In the genomic region with DNA sequence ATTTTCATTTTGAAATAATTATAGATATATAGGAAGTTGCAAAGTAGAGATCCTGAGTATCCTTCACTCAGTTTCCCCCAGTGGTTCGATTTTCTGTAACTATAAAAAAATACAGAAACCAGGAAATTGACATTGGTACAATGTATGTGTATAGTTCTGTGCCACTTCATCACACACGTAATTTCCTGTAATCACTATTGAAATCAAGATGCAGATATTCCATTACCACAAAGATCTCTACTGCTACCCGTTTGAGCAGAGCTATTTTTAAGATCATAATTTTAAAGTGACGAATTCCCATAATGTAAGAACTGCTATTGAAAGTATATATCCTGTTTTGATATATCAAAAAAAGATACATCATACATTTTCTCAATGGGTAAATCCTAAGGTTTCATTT, we compare ENCODE assay signal across 17 cellular contexts.
A peak's percentile ranks its signal among the peaks of the same experiment; 100 is the strongest.
DNase-seq lines count a peak whose midpoint lies in the region; ATAC-seq lines count a peak whose summit lies in the region.
"Had no signal": no experiment of that assay in that cellular context is flagged by ENCODE, and none has a peak within 500 bp of the region (broad histone marks: within the 10 kb centered on the region; RNA-seq: fewer than 3 reads in every experiment).

No MANE protein-coding gene starts in this region.

- DNase-seq in activated CD4-positive, alpha-beta T cell treated with anti-CD3 and anti-CD28 coated beads for 36 hours: no peak
- no peak for DNase-seq in activated CD4-positive, alpha-beta T cell treated with anti-CD3 and anti-CD28 coated beads, Interleukin-2, amount 50 U/mL, for 4 hours
- no peak for DNase-seq in activated T-cell treated with anti-CD3 and anti-CD28 coated beads, Interleukin-2, amount 50 U/mL, for 4 hours
- DNase-seq in activated T-cell treated with anti-CD3 and anti-CD28 coated beads, Interleukin-2, amount 50 U/mL, for 1 hour: no peak
- no peak for DNase-seq in activated naive CD8-positive, alpha-beta T cell treated with anti-CD3 and anti-CD28 coated beads, Interleukin-2, amount 50 U/mL, for 24 hours
- DNase-seq in activated naive CD8-positive, alpha-beta T cell treated with anti-CD3 and anti-CD28 coated beads for 36 hours: no peak
- DNase-seq: 8988T; C1 segment of cervical spinal cord; Calu3; CD4-positive, alpha-beta memory T cell; COR-L47; DMS53; DMS79 treated with DMSO at 0.1 percent for 48 hours; GF-D8; GOT3; HFFc6 had no signal

- ATAC-seq in activated CD4-positive, alpha-beta T cell treated with anti-CD3 and anti-CD28 coated beads for 36 hours: peak; percentile 92
- ATAC-seq in activated T-cell treated with anti-CD3 and anti-CD28 coated beads, Interleukin-2, amount 50 U/mL, for 4 hours: peak; percentile 48 to 63
- peak; percentile 57 for ATAC-seq in activated naive CD8-positive, alpha-beta T cell treated with anti-CD3 and anti-CD28 coated beads, Interleukin-2, amount 50 U/mL, for 24 hours
- ATAC-seq in GM19023 (IDR thresholded peaks at IDR 0.05; ENCODE audit: unreplicated experiment): no peak

- intact Hi-C loops in activated CD4-positive, alpha-beta T cell treated with anti-CD3 and anti-CD28 coated beads for 36 hours (cut with DNase I, micrococcal nuclease): loop anchor here in 1 of 2 experiments (1.0 to 2.0 kb wide), 2 partner anchors 76 to 143 kb away; a partner anchor contains a TSS

- H3K4me3 Mint-ChIP-seq in activated CD4-positive, alpha-beta T cell treated with anti-CD3 and anti-CD28 coated beads for 36 hours: no peak overlapping the region
- H3K4me3 Mint-ChIP-seq in activated T-cell treated with anti-CD3 and anti-CD28 coated beads, Interleukin-2, amount 50 U/mL, for 4 hours: no peak overlapping the region
- H3K4me3 Mint-ChIP-seq in activated naive CD8-positive, alpha-beta T cell treated with anti-CD3 and anti-CD28 coated beads, Interleukin-2, amount 50 U/mL, for 24 hours: no peak overlapping the region
- no peak overlapping the region for H3K4me3 Mint-ChIP-seq in activated naive CD8-positive, alpha-beta T cell treated with anti-CD3 and anti-CD28 coated beads for 36 hours
- H3K4me3 Mint-ChIP-seq: CD4-positive, alpha-beta memory T cell; HFFc6 had no signal

- no peak overlapping the region for H3K27ac Mint-ChIP-seq in activated CD4-positive, alpha-beta T cell treated with anti-CD3 and anti-CD28 coated beads for 36 hours
- H3K27ac Mint-ChIP-seq in activated naive CD8-positive, alpha-beta T cell treated with anti-CD3 and anti-CD28 coated beads, Interleukin-2, amount 50 U/mL, for 24 hours: no peak overlapping the region
- no peak overlapping the region for H3K27ac Mint-ChIP-seq in activated naive CD8-positive, alpha-beta T cell treated with anti-CD3 and anti-CD28 coated beads for 36 hours
- H3K27ac Mint-ChIP-seq: HFFc6 had no signal

- CTCF ChIA-PET in activated CD4-positive, alpha-beta T cell treated with anti-CD3 and anti-CD28 coated beads for 36 hours (lab: Charles Lee): no interaction called here

- POLR2A ChIA-PET in activated CD4-positive, alpha-beta T cell treated with anti-CD3 and anti-CD28 coated beads for 36 hours (lab: Charles Lee): no interaction called here

- peaks cover 8% of the 10 kb centered on the region for H3K36me3 Mint-ChIP-seq in activated CD4-positive, alpha-beta T cell treated with anti-CD3 and anti-CD28 coated beads for 36 hours (ENCODE audit: low read depth)
- H3K36me3 Mint-ChIP-seq in activated T-cell treated with anti-CD3 and anti-CD28 coated beads, Interleukin-2, amount 50 U/mL, for 4 hours (ENCODE audit: insufficient read depth): peaks cover 16% of the 10 kb centered on the region
- peaks cover 2% of the 10 kb centered on the region for H3K36me3 Mint-ChIP-seq in activated naive CD8-positive, alpha-beta T cell treated with anti-CD3 and anti-CD28 coated beads, Interleukin-2, amount 50 U/mL, for 24 hours (ENCODE audit: low read depth)
- H3K36me3 Mint-ChIP-seq in activated naive CD8-positive, alpha-beta T cell treated with anti-CD3 and anti-CD28 coated beads for 36 hours: no peaks in the 10 kb centered on the region

- peaks cover 27% of the 10 kb centered on the region for H3K4me1 Mint-ChIP-seq in activated CD4-positive, alpha-beta T cell treated with anti-CD3 and anti-CD28 coated beads for 36 hours
- peaks cover 17% of the 10 kb centered on the region for H3K4me1 Mint-ChIP-seq in activated T-cell treated with anti-CD3 and anti-CD28 coated beads, Interleukin-2, amount 50 U/mL, for 4 hours (ENCODE audit: low read depth)
- peaks cover 5% of the 10 kb centered on the region for H3K4me1 Mint-ChIP-seq in activated naive CD8-positive, alpha-beta T cell treated with anti-CD3 and anti-CD28 coated beads, Interleukin-2, amount 50 U/mL, for 24 hours
- peaks cover 9% of the 10 kb centered on the region for H3K4me1 Mint-ChIP-seq in activated naive CD8-positive, alpha-beta T cell treated with anti-CD3 and anti-CD28 coated beads for 36 hours

- no peaks in the 10 kb centered on the region for H3K27me3 Mint-ChIP-seq in activated CD4-positive, alpha-beta T cell treated with anti-CD3 and anti-CD28 coated beads for 36 hours
- H3K27me3 Mint-ChIP-seq in activated T-cell treated with anti-CD3 and anti-CD28 coated beads, Interleukin-2, amount 50 U/mL, for 4 hours (ENCODE audit: low read depth): no peaks in the 10 kb centered on the region
- no peaks in the 10 kb centered on the region for H3K27me3 Mint-ChIP-seq in activated naive CD8-positive, alpha-beta T cell treated with anti-CD3 and anti-CD28 coated beads, Interleukin-2, amount 50 U/mL, for 24 hours
- H3K27me3 Mint-ChIP-seq in activated naive CD8-positive, alpha-beta T cell treated with anti-CD3 and anti-CD28 coated beads for 36 hours: no peaks in the 10 kb centered on the region
- H3K27me3 Mint-ChIP-seq: CD4-positive, alpha-beta memory T cell had no signal

- no peaks in the 10 kb centered on the region for H3K9me3 Mint-ChIP-seq in activated CD4-positive, alpha-beta T cell treated with anti-CD3 and anti-CD28 coated beads for 36 hours (ENCODE audit: low read depth)
- no peaks in the 10 kb centered on the region for H3K9me3 Mint-ChIP-seq in activated T-cell treated with anti-CD3 and anti-CD28 coated beads, Interleukin-2, amount 50 U/mL, for 4 hours
- no peaks in the 10 kb centered on the region for H3K9me3 Mint-ChIP-seq in activated naive CD8-positive, alpha-beta T cell treated with anti-CD3 and anti-CD28 coated beads, Interleukin-2, amount 50 U/mL, for 24 hours
- H3K9me3 Mint-ChIP-seq in activated naive CD8-positive, alpha-beta T cell treated with anti-CD3 and anti-CD28 coated beads for 36 hours: no peaks in the 10 kb centered on the region
- H3K9me3 Mint-ChIP-seq: CD4-positive, alpha-beta memory T cell; HFFc6 had no signal
